8 cellular contexts compared by ENCODE assay signal in the genomic region with DNA sequence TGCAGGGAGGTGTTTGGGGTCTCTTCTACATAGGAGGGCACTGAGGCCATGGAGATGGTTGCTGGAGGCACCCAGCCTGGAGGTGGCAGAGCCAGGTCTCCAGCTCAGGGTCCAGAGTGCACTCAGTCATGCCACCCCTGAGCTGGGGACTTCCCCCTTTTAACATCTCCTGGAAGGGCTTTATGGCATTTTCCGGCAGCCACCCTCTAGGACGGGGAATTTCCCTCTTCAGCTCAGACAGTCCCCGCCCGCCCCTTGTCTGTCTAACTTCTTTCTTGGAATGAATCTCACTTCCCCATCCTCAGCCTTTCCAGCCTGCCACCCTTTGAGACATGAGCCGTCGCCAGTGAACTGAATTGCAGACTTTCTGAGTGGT. TPM values are rescaled to one million over a fixed set of nuclear protein-coding genes. Genes with fewer than 3 reads are reported as not detected.
DNase-seq lines count a peak whose midpoint lies in the region; ATAC-seq and TF ChIP-seq lines count a peak whose summit lies in the region.

No MANE protein-coding gene starts in this region.

- H3K27me3 ChIP-seq in foreskin keratinocyte (peaks cover 37% of the 10 kb centered on the region), Caco-2 (replicated peaks; ENCODE audit: control insufficient read depth, insufficient read depth, low read length) (no peaks in the 10 kb centered on the region)

- CTCF ChIA-PET in Caco-2 (lab: Charles Lee): interaction anchor here (1.1 kb wide), 1 partner anchor 18 kb away, joined by 3 read pairs; no protein-coding TSS in a partner anchor

- H3K9me3 Mint-ChIP-seq in Caco-2 (ENCODE audit: unreplicated experiment): no peaks in the 10 kb centered on the region

- H3K4me1 Mint-ChIP-seq in Caco-2 (ENCODE audit: low read depth, unreplicated experiment): no peaks in the 10 kb centered on the region

- POLR2A ChIA-PET in Caco-2 (lab: Charles Lee): no interaction called here

- H3K4me1 ChIP-seq in foreskin keratinocyte: no peaks in the 10 kb centered on the region
- no peaks in the 10 kb centered on the region for H3K4me1 ChIP-seq in Caco-2

- peak; percentile 70 for DNase-seq in Right ventricle myocardium superior
- DNase-seq in cardiac septum (ENCODE audit: low spot score): no peak
- no peak for DNase-seq in foreskin keratinocyte
- DNase-seq in stimulated activated naive CD8-positive, alpha-beta T cell treated with anti-CD3 and anti-CD28 coated beads, Interleukin-15, Interleukin-2, amounts not matched to agents 100 U/mL and 50 U/mL, for 24 hours: peak; percentile 62
- DNase-seq in NCI-H2107 treated with DMSO at 0.1 percent for 48 hours (lab: John Stamatoyannopoulos, UW; ENCODE audit: unreplicated experiment): no peak
- no peak for DNase-seq in NCI-H1105 treated with DMSO at 0.1 percent for 48 hours (lab: John Stamatoyannopoulos, UW)
- DNase-seq in Caco-2: no peak

- no peak for ATAC-seq in Right ventricle myocardium superior (ENCODE audit: poor library complexity)
- ATAC-seq in HG03558 (IDR thresholded peaks at IDR 0.05; ENCODE audit: extremely low read depth, unreplicated experiment): peak; percentile 33
- peak; percentile 38 for ATAC-seq in foreskin keratinocyte
- peak; percentile 86 for ATAC-seq in stimulated activated naive CD8-positive, alpha-beta T cell treated with anti-CD3 and anti-CD28 coated beads, Interleukin-15, Interleukin-2, amounts not matched to agents 100 U/mL and 50 U/mL, for 24 hours

- H3K27me3 Mint-ChIP-seq in Caco-2 (ENCODE audit: insufficient read depth, unreplicated experiment): peaks cover 16% of the 10 kb centered on the region

- H3K4me3 Mint-ChIP-seq in Caco-2 (ENCODE audit: unreplicated experiment): no peak overlapping the region

- TF ChIP-seq CTCF in foreskin keratinocyte (conservative IDR thresholded peaks at IDR 0.05): no peak
- no peak for TF ChIP-seq CTCF in Caco-2 (IDR thresholded peaks at IDR 0.05; ENCODE audit: insufficient read depth in 1 of 2, low read depth in 1 of 2, low read length in 1 of 2, severe bottlenecking in 1 of 2, unreplicated experiment in 1 of 2)

- H3K4me3 ChIP-seq in Caco-2 (ENCODE audit: low read depth, low read length): no peak overlapping the region

- H3K27ac Mint-ChIP-seq in Caco-2 (ENCODE audit: unreplicated experiment): no peak overlapping the region

- no TSS peak for BruUV-seq in Caco-2 (replicated peaks; lab: Mats Ljungman, UMichigan)

- no peaks in the 10 kb centered on the region for H3K36me3 ChIP-seq in Caco-2 (ENCODE audit: control insufficient read depth, insufficient read depth, low read length)

- H3K36me3 Mint-ChIP-seq in Caco-2 (ENCODE audit: insufficient read depth, unreplicated experiment): no peaks in the 10 kb centered on the region

- H3K9me3 ChIP-seq in Caco-2: no peaks in the 10 kb centered on the region; the same call in 1 of the 2 replicates

- no peak overlapping the region for H3K27ac ChIP-seq in foreskin keratinocyte

- intact Hi-C loops in Right ventricle myocardium superior (cut with DNase I) (no loop called here), cardiac septum (cut with DNase I) (no loop called here), Caco-2 (cut with micrococcal nuclease; ENCODE audit: unreplicated experiment) (no loop called here)

RNA-seq across cellular contexts. Expression of gene COL15A1, which starts 49.9 kb away (rescaled TPM):
- 55.9 TPM for total RNA-seq in Right ventricle myocardium superior
- 49.4 TPM for total RNA-seq in cardiac septum
- not detected in 2 replicates for total RNA-seq in foreskin keratinocyte
- 0.01 TPM in 1 of 2 replicates, not detected in the other for polyA plus RNA-seq in foreskin keratinocyte
- not detected in 2 replicates for total RNA-seq in Caco-2 (2022)

Comparison
In these comparisons a context has a peak if more than half of its experiments do, and no peak if none do; other contexts are left out.
1. DNase-seq: peak in Right ventricle myocardium superior (single experiment) and stimulated activated naive CD8-positive, alpha-beta T cell treated with anti-CD3 and anti-CD28 coated beads, Interleukin-15, Interleukin-2, amounts not matched to agents 100 U/mL and 50 U/mL, for 24 hours (single experiment); none in cardiac septum (single experiment), foreskin keratinocyte (0 of 2), NCI-H2107 treated with DMSO at 0.1 percent for 48 hours (single experiment), NCI-H1105 treated with DMSO at 0.1 percent for 48 hours (single experiment) and Caco-2 (0 of 2).
2. RNA of gene COL15A1, which starts 49.9 kb away (total RNA-seq): 55.9 TPM in Right ventricle myocardium superior (single experiment) and 49.4 TPM in cardiac septum (single experiment); not detected in Caco-2 and not detected in foreskin keratinocyte; every median in the first group is over 10 times any median in the second.